In genomic region chr16:62277942-62278341, GRCh38 we compare ENCODE assay signal across 1 cellular context.
TF ChIP-seq lines count a peak whose summit lies in the region.

No MANE protein-coding gene starts in this region.

TF ChIP-seq in HepG2, 621 proteins besides CTCF, POLR2A, EP300 and RAD21 (continued from another document):
- TF ChIP-seq CERS6 (CRISPR knock-in tag; IDR thresholded peaks at IDR 0.05) (no peak), ZNF432 (CRISPR knock-in tag; IDR thresholded peaks at IDR 0.05; ENCODE audit: borderline replicate concordance) (no peak), RNF2 (conservative IDR thresholded peaks at IDR 0.05; ENCODE audit: low read depth) (no peak), ZNF275 (CRISPR knock-in tag; IDR thresholded peaks at IDR 0.05; ENCODE audit: borderline replicate concordance) (no peak)
